9 cellular contexts compared by ENCODE assay signal in genomic region chr2:200380833-200381542, GRCh38.
DNase-seq lines count a peak whose midpoint lies in the region; ATAC-seq and TF ChIP-seq lines count a peak whose summit lies in the region.
"Had no signal": no experiment of that assay in that cellular context is flagged by ENCODE, and none has a peak within 500 bp of the region (broad histone marks: within the 10 kb centered on the region; RNA-seq: fewer than 3 reads in every experiment).

No MANE protein-coding gene starts in this region.

- H3K4me1 ChIP-seq in OCI-LY7 (ENCODE audit: insufficient read depth, low read length, poor library complexity, severe bottlenecking) (peaks cover 10% of the 10 kb centered on the region), fibroblast of lung (ENCODE audit: control insufficient read depth, extremely low read depth, insufficient read depth, low read length) (peaks cover 38% of the 10 kb centered on the region)

- CTCF ChIA-PET in OCI-LY7 (lab: Charles Lee; ENCODE audit: unreplicated experiment): no interaction called here

- ATAC-seq in natural killer cell treated with Interleukin-12 subunit alpha and Interleukin-12 subunit beta and Interleukin-15 and Interleukin-18, amount 100 ng/mL, for 72 hours: no peak
- ATAC-seq in natural killer cell (no peak), HG03196 (IDR thresholded peaks at IDR 0.05; ENCODE audit: unreplicated experiment) (no peak)
- ATAC-seq: heart right ventricle had no signal

- no peaks in the 10 kb centered on the region for H3K9me3 Mint-ChIP-seq in natural killer cell treated with Interleukin-12 subunit alpha and Interleukin-12 subunit beta and Interleukin-15 and Interleukin-18, amount 100 ng/mL, for 72 hours
- H3K9me3 Mint-ChIP-seq in natural killer cell (no peaks in the 10 kb centered on the region), endothelial cell (ENCODE audit: unreplicated experiment) (no peaks in the 10 kb centered on the region)

- H3K79me2 ChIP-seq in OCI-LY7 (ENCODE audit: insufficient read depth, low read depth, low read length) (no peaks in the 10 kb centered on the region), fibroblast of lung (ENCODE audit: control insufficient read depth, insufficient read depth, low read length) (peaks cover 72% of the 10 kb centered on the region)

- H3K4me1 Mint-ChIP-seq in natural killer cell treated with Interleukin-12 subunit alpha and Interleukin-12 subunit beta and Interleukin-15 and Interleukin-18, amount 100 ng/mL, for 72 hours (ENCODE audit: low read depth in 2 of 2): peaks cover 17 to 22% of the 10 kb centered on the region in 2 donors
- peaks cover 15 to 18% of the 10 kb centered on the region in 2 donors for H3K4me1 Mint-ChIP-seq in natural killer cell
- peaks cover 51% of the 10 kb centered on the region for H3K4me1 Mint-ChIP-seq in endothelial cell (ENCODE audit: unreplicated experiment)

- H3K27ac Mint-ChIP-seq in natural killer cell treated with Interleukin-12 subunit alpha and Interleukin-12 subunit beta and Interleukin-15 and Interleukin-18, amount 100 ng/mL, for 72 hours: peak overlapping the region; percentile 77 to 79
- no peak overlapping the region for H3K27ac Mint-ChIP-seq in natural killer cell
- H3K27ac Mint-ChIP-seq in endothelial cell (ENCODE audit: unreplicated experiment): no peak overlapping the region

- POLR2A ChIA-PET in OCI-LY7 (lab: Charles Lee): no interaction called here

- no peak for DNase-seq in natural killer cell treated with Interleukin-12 subunit alpha and Interleukin-12 subunit beta and Interleukin-15 and Interleukin-18, amount 100 ng/mL, for 72 hours (ENCODE audit: low spot score)
- DNase-seq in natural killer cell (no peak), OCI-LY7 (ENCODE audit: low spot score) (no peak), fibroblast of lung (ENCODE audit: low read depth in 2 of 2) (peak; percentile 82 to 91), endothelial cell (ENCODE audit: low spot score) (no peak), SKM-1 (lab: John Stamatoyannopoulos, UW; ENCODE audit: unreplicated experiment) (no peak)
- DNase-seq in activated CD4-positive, CD25-positive, alpha-beta regulatory T cell (lab: John Stamatoyannopoulos, UW): no peak
- DNase-seq: heart right ventricle had no signal

- H2AFZ ChIP-seq in OCI-LY7 (ENCODE audit: low read length) (peak overlapping the region; percentile 7; the same call in 1 of the 2 replicates), fibroblast of lung (ENCODE audit: low read length) (no peak overlapping the region)

- H3K27me3 Mint-ChIP-seq in natural killer cell treated with Interleukin-12 subunit alpha and Interleukin-12 subunit beta and Interleukin-15 and Interleukin-18, amount 100 ng/mL, for 72 hours: no peaks in the 10 kb centered on the region
- H3K27me3 Mint-ChIP-seq in natural killer cell (ENCODE audit: low read depth in 2 of 2): no peaks in the 10 kb centered on the region
- peaks cover 3% of the 10 kb centered on the region for H3K27me3 Mint-ChIP-seq in endothelial cell (ENCODE audit: unreplicated experiment)

- no TSS peak for BruUV-seq in OCI-LY7 (replicated peaks; lab: Mats Ljungman, UMichigan)

- TF ChIP-seq CTCF in natural killer cell (IDR thresholded peaks at IDR 0.05) (no peak), OCI-LY7 (conservative IDR thresholded peaks at IDR 0.05; ENCODE audit: low read length) (no peak), fibroblast of lung (conservative IDR thresholded peaks at IDR 0.05 in 1 of 2, IDR thresholded peaks at IDR 0.05 in 1 of 2; ENCODE audit: low read depth in 1 of 2, low read length in 2 of 2) (no peak), endothelial cell (IDR thresholded peaks at IDR 0.05; ENCODE audit: unreplicated experiment) (no peak)

- no peaks in the 10 kb centered on the region for H3K36me3 Mint-ChIP-seq in natural killer cell treated with Interleukin-12 subunit alpha and Interleukin-12 subunit beta and Interleukin-15 and Interleukin-18, amount 100 ng/mL, for 72 hours
- no peaks in the 10 kb centered on the region for H3K36me3 Mint-ChIP-seq in natural killer cell
- no peaks in the 10 kb centered on the region for H3K36me3 Mint-ChIP-seq in endothelial cell (ENCODE audit: low read depth, unreplicated experiment)

- H3K36me3 ChIP-seq in OCI-LY7 (ENCODE audit: insufficient read depth, low read length): no peaks in the 10 kb centered on the region
- no peaks in the 10 kb centered on the region for H3K36me3 ChIP-seq in fibroblast of lung (ENCODE audit: control insufficient read depth, insufficient read depth, low read length)

- H3K9me3 ChIP-seq in OCI-LY7 (ENCODE audit: low read length): no peaks in the 10 kb centered on the region
- H3K9me3 ChIP-seq in fibroblast of lung (ENCODE audit: control insufficient read depth, insufficient read depth, low read depth, low read length): no peaks in the 10 kb centered on the region
- H3K9me3 ChIP-seq: heart right ventricle had no signal

- H3K4me3 ChIP-seq in OCI-LY7 (ENCODE audit: low read depth, low read length, poor library complexity, severe bottlenecking) (no peak overlapping the region), fibroblast of lung (replicated peaks in 1 of 4; ENCODE audit: control extremely low read depth in 1 of 4, insufficient read depth in 1 of 4, low read depth in 3 of 4, low read length in 4 of 4) (no peak overlapping the region)
- H3K4me3 ChIP-seq: heart right ventricle had no signal

- no peaks in the 10 kb centered on the region for H3K9me2 ChIP-seq in OCI-LY7 (ENCODE audit: insufficient read depth, low read length)

- H3K27ac ChIP-seq in OCI-LY7 (ENCODE audit: low read depth, low read length, poor library complexity, severe bottlenecking) (no peak overlapping the region), fibroblast of lung (ENCODE audit: insufficient read depth, low read length) (peak overlapping the region; percentile 63)

- H3K4me2 ChIP-seq in OCI-LY7 (ENCODE audit: low read length) (no peak overlapping the region), fibroblast of lung (ENCODE audit: extremely low read depth, insufficient read depth, low read length) (peak overlapping the region; percentile 66)

- H3K9ac ChIP-seq in fibroblast of lung (ENCODE audit: insufficient read depth, low read length): no peak overlapping the region

- H3K27me3 ChIP-seq in fibroblast of lung (ENCODE audit: control insufficient read depth, insufficient read depth, low read length): no peaks in the 10 kb centered on the region
- H3K27me3 ChIP-seq: heart right ventricle had no signal

- intact Hi-C loops in natural killer cell (cut with micrococcal nuclease) (no loop called here), OCI-LY7 (cut with micrococcal nuclease; ENCODE audit: unreplicated experiment) (loop anchor here (5.0 kb wide), 1 partner anchor 86 kb away; no protein-coding TSS in a partner anchor)

- no peak overlapping the region for H3K4me3 Mint-ChIP-seq in natural killer cell treated with Interleukin-12 subunit alpha and Interleukin-12 subunit beta and Interleukin-15 and Interleukin-18, amount 100 ng/mL, for 72 hours
- H3K4me3 Mint-ChIP-seq in natural killer cell (no peak overlapping the region), endothelial cell (ENCODE audit: unreplicated experiment) (no peak overlapping the region)

- H4K20me1 ChIP-seq in OCI-LY7 (ENCODE audit: insufficient read depth, low read length) (no peaks in the 10 kb centered on the region), fibroblast of lung (ENCODE audit: control insufficient read depth, extremely low read depth, insufficient read depth, low read length) (no peaks in the 10 kb centered on the region)

Comparison
In these comparisons a context has a peak if more than half of its experiments do, and no peak if none do; other contexts are left out.
1. H3K27ac Mint-ChIP-seq: peak in natural killer cell treated with Interleukin-12 subunit alpha and Interleukin-12 subunit beta and Interleukin-15 and Interleukin-18, amount 100 ng/mL, for 72 hours (2 of 2); none in natural killer cell (0 of 2) and endothelial cell (single experiment).
2. DNase-seq: peak in fibroblast of lung (2 of 2); none in natural killer cell treated with Interleukin-12 subunit alpha and Interleukin-12 subunit beta and Interleukin-15 and Interleukin-18, amount 100 ng/mL, for 72 hours (single experiment), natural killer cell (single experiment), OCI-LY7 (single experiment), endothelial cell (single experiment), SKM-1 (single experiment) and activated CD4-positive, CD25-positive, alpha-beta regulatory T cell (0 of 4).